In the genomic region with DNA sequence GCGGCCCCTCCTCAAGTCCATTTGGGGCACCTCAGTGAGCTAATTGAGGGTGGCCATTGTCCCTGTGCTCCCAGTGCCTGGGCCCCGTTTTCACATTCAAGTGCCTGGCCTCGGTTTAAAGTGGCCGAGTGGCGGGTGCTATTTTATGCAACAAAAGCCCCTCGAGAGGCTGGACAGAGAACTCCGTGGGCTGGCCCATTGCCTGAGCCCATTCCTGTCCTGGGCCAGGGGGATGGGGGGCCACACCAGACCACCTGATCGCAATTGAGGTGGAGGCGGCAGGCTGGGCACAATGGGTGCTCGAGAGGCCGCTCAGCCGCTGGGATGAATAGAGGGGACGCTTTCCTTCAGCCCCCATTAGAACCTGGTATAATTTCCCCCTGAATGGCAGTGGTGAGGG, we compare ENCODE assay signal across 8 cellular contexts.
"Had no signal": no experiment of that assay in that cellular context is flagged by ENCODE, and none has a peak within 500 bp of the region (broad histone marks: within the 10 kb centered on the region; RNA-seq: fewer than 3 reads in every experiment).

No MANE protein-coding gene starts in this region.

- ATAC-seq: GM23338, HCT116, HepG2 had no signal

- H2AFZ ChIP-seq: GM23338 had no signal

- H3K36me3 ChIP-seq: HAP-1 had no signal

- H3K4me2 ChIP-seq: GM23338 had no signal

- H3K9me3 ChIP-seq: HAP-1 had no signal

- DNase-seq: H7, HFFc6, KBM-7 had no signal

- H3K27ac ChIP-seq: HL-60 had no signal

- H3K4me3 ChIP-seq: GM23338, HAP-1 had no signal

- H3K4me1 ChIP-seq: HAP-1 had no signal
